ENCODE assay signal across 34 cellular contexts in the genomic region with DNA sequence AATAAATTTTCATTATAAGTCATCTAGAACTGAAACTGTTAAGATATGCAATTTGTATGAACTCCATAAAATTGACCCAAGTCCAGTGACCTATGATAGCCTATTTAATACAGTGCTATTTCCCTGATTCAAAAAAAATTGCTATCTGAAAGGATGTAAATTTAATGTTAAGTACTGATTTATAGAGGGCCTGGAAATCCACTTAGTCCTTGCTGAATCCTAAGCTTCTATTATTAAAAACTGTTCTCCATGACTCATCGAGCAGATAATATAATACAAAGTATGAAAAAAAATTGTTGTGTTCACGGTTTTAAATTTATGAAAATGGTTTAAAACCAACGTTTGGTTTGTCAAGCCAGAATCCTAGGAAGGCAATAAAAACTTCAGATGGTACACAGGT.
"Had no signal": no experiment of that assay in that cellular context is flagged by ENCODE, and none has a peak within 500 bp of the region (broad histone marks: within the 10 kb centered on the region; RNA-seq: fewer than 3 reads in every experiment).

No MANE protein-coding gene starts in this region.

- H3K9ac ChIP-seq: KMS-11 had no signal

- H3K4me2 ChIP-seq: KMS-11 had no signal

- H3K27ac ChIP-seq: KMS-11 had no signal

- H3K27me3 ChIP-seq: MG63 had no signal

- H3K9me3 ChIP-seq: MG63 had no signal

- H3K36me3 ChIP-seq: MG63 had no signal

- DNase-seq: Karpas-422, Kasumi-1, KG1, MG63, MM.1S, MV-4-11, NCI-H1048, NCI-H1092, NCI-H1092 treated with DMSO at 0.1 percent for 48 hours, NCI-H1105, NCI-H1105 treated with DMSO at 0.1 percent for 48 hours, NCI-H1417, NCI-H1417 treated with DMSO at 0.1 percent for 48 hours, NCI-H1436, NCI-H1436 treated with DMSO at 0.1 percent for 48 hours, NCI-H146, NCI-H1694, NCI-H1694 treated with DMSO at 0.1 percent for 48 hours, NCI-H187, NCI-H187 treated with DMSO at 0.1 percent for 48 hours, NCI-H2029, NCI-H2029 treated with DMSO at 0.1 percent for 48 hours, NCI-H2081, NCI-H2081 treated with DMSO at 0.1 percent for 48 hours, NCI-H2107, NCI-H2171, NCI-H2171 treated with DMSO at 0.1 percent for 48 hours, NCI-H2227 treated with DMSO at 0.1 percent for 48 hours, NCI-H226, NCI-H345, NCI-H446, NCI-H446 treated with DMSO at 0.1 percent for 48 hours, NCI-H510A had no signal

- H3K4me3 ChIP-seq: MG63 had no signal
